ENCODE assay signal across 8 cellular contexts in the genomic region with DNA sequence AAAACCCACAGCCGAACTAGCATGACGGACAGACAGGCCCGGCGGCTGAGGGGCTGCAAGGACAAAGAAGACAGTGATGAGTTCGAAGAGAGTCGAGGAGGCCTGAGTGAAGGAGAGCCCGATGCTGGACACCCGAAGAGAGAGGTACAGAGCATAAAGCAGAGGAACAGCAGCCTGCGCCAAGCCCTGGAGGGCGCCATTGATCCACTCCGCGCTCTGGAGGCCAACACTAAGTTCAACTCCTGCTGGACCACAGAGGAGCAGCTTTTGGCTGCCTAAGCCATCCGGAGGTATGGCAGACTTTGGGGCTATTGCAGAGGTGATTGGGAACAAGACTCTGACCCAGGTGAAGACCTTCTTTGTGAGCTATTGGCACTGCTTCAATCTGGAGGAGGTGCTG. TPM values are rescaled to one million over a fixed set of nuclear protein-coding genes. Genes with fewer than 3 reads are reported as not detected.
DNase-seq lines count a peak whose midpoint lies in the region; ATAC-seq, FAIRE-seq and TF ChIP-seq lines count a peak whose summit lies in the region.

No MANE protein-coding gene starts in this region.

- TF ChIP-seq CTCF in BJ (IDR thresholded peaks at IDR 0.05; ENCODE audit: insufficient read depth, low read depth, low read length) = peak; percentile 28
- TF ChIP-seq CTCF in HCT116 (IDR thresholded peaks at IDR 0.05 in 2 of 3, conservative IDR thresholded peaks at IDR 0.05 in 1 of 3; ENCODE audit: borderline replicate concordance in 1 of 3, insufficient read depth in 1 of 3, low read depth in 2 of 3, low read length in 2 of 3) = peak; percentile 53 to 61 (median 59); a peak in 5 of 6 replicates
- peak; percentile 89 to 91 (median 90) for TF ChIP-seq CTCF in H1 (IDR thresholded peaks at IDR 0.05; ENCODE audit: control extremely low read depth in 1 of 3, insufficient read depth in 1 of 3, low read depth in 1 of 3, low read length in 3 of 3)

- H3K79me1 ChIP-seq in H1 (ENCODE audit: low read depth, low read length) = no peaks in the 10 kb centered on the region

- TF ChIP-seq RAD21 in HCT116 (IDR thresholded peaks at IDR 0.05; ENCODE audit: low read depth) (peak; percentile 76), H1 (IDR thresholded peaks at IDR 0.05 in 1 of 2, conservative IDR thresholded peaks at IDR 0.05 in 1 of 2; ENCODE audit: low read depth in 2 of 2, low read length in 2 of 2) (peak; percentile 93 to 96)

- H3K56ac ChIP-seq in H1 (replicated peaks; ENCODE audit: insufficient read length, low read depth, low read length) = no peak overlapping the region

- H4K91ac ChIP-seq in H1 (replicated peaks; ENCODE audit: insufficient read length, low read length) = no peak overlapping the region

- H4K5ac ChIP-seq in H1 (ENCODE audit: insufficient read length, low read depth, low read length) = no peak overlapping the region

- H3K4ac ChIP-seq in H1 (replicated peaks; ENCODE audit: insufficient read length, low read depth, low read length) = no peak overlapping the region

- H2AK5ac ChIP-seq in H1 (ENCODE audit: low read depth, low read length) = no peak overlapping the region

- WGBS in H1 (ENCODE audit: extremely low coverage in 1 of 2, insufficient coverage in 1 of 2, insufficient read length in 1 of 2, insufficient replicate concordance in 2 of 2, low coverage in 1 of 2, low lambda C conversion rate in 2 of 2, missing lambda C conversion rate in 1 of 2), 2 experiments = 69% methylated on average over 13 of the region's 13 CpGs; no CpG with 5 or more reads in 1 of the 2 experiments

- no peak overlapping the region for H3K14ac ChIP-seq in H1 (ENCODE audit: insufficient read length)

- H3K27ac ChIP-seq in HCT116 (ENCODE audit: low read depth, low read length) (no peak overlapping the region), H1 (ENCODE audit: low read depth, low read length) (no peak overlapping the region)

- CTCF ChIA-PET in BJ (lab: Yijun Ruan, JAX) (no interaction called here), HCT116 (lab: Charles Lee) (interaction anchor here (1.0 kb wide), 1 partner anchor 404 kb away, joined by 3 read pairs; no protein-coding TSS in a partner anchor), H1 (lab: Charles Lee; ENCODE audit: partially characterized antibody) (interaction anchor here (0.6 to 7.9 kb wide), 17 partner anchors 11 to 394 kb away, joined by 3 to 80 read pairs (median 4); no protein-coding TSS in a partner anchor)

- no peak overlapping the region for H2BK20ac ChIP-seq in H1 (ENCODE audit: low read length)

- H3K9ac ChIP-seq in HCT116 (ENCODE audit: low read length) = no peak overlapping the region
- H3K9ac ChIP-seq in H1 (replicated peaks in 1 of 4; ENCODE audit: extremely low read depth in 1 of 4, low read depth in 3 of 4, low read length in 3 of 4) = no peak overlapping the region

- POLR2A ChIA-PET in BJ (lab: Charles Lee) (no interaction called here), HCT116 (lab: Charles Lee) (no interaction called here), H1 (lab: Charles Lee; ENCODE audit: partially characterized antibody) (interaction anchor here (1.0 kb wide), 1 partner anchor 394 kb away, joined by 3 read pairs; no protein-coding TSS in a partner anchor)

- no peak for TF ChIP-seq POLR2A in HCT116 (IDR thresholded peaks at IDR 0.05; ENCODE audit: borderline replicate concordance, extremely low read depth, insufficient read depth, insufficient read length)
- TF ChIP-seq POLR2A in H1 (IDR thresholded peaks at IDR 0.05; ENCODE audit: control extremely low read depth in 1 of 2, low read depth in 2 of 2, low read length in 2 of 2) = no peak

- H3K4me3 ChIP-seq in BJ (ENCODE audit: low read depth, low read length) (no peak overlapping the region), HCT116 (replicated peaks in 1 of 2; ENCODE audit: low read depth in 1 of 2, low read length in 2 of 2) (no peak overlapping the region), H1 (ENCODE audit: extremely low read depth in 1 of 4, insufficient read depth in 2 of 4, low read depth in 3 of 4, low read length in 4 of 4) (no peak overlapping the region)

- no peak overlapping the region for H3K18ac ChIP-seq in H1 (ENCODE audit: extremely low read depth, low read length)

- H2BK120ac ChIP-seq in H1 (replicated peaks; ENCODE audit: low read depth, low read length) = no peak overlapping the region

- H3K23me2 ChIP-seq in H1 (ENCODE audit: low read depth, low read length) = no peaks in the 10 kb centered on the region

- no peak overlapping the region for H3K4me2 ChIP-seq in HCT116 (ENCODE audit: low read length)
- no peak overlapping the region for H3K4me2 ChIP-seq in H1 (ENCODE audit: insufficient read depth in 1 of 2, low read depth in 2 of 2, low read length in 2 of 2)

- no TSS peak for BruUV-seq in HCT116 (replicated peaks; lab: Mats Ljungman, UMichigan)

- no peaks in the 10 kb centered on the region for H4K20me1 ChIP-seq in HCT116 (ENCODE audit: insufficient read depth)
- H4K20me1 ChIP-seq in H1 (replicated peaks in 1 of 2; ENCODE audit: control insufficient read depth in 1 of 2, insufficient read depth in 2 of 2, low read length in 2 of 2) = no peaks in the 10 kb centered on the region

- H3K23ac ChIP-seq in H1 (ENCODE audit: insufficient read length) = no peak overlapping the region

- intact Hi-C loops in HCT116 (cut with micrococcal nuclease) = loop anchor here (1.0 kb wide), 1 partner anchor 393 kb away; no protein-coding TSS in a partner anchor

- no peak overlapping the region for H2BK12ac ChIP-seq in H1 (ENCODE audit: low read depth, low read length)

- H3K36me3 ChIP-seq in BJ (ENCODE audit: control insufficient read depth, insufficient read depth, low read length) (no peaks in the 10 kb centered on the region), HCT116 (ENCODE audit: control insufficient read depth in 1 of 2, insufficient read depth in 2 of 2, low read length in 2 of 2) (no peaks in the 10 kb centered on the region), H1 (ENCODE audit: control insufficient read depth in 2 of 4, insufficient read depth in 4 of 4, low read length in 3 of 4) (no peaks in the 10 kb centered on the region)

- H3K27me3 ChIP-seq in BJ (ENCODE audit: control insufficient read depth, insufficient read depth, low read length) (peaks cover 9% of the 10 kb centered on the region), HCT116 (ENCODE audit: insufficient read depth, low read length) (no peaks in the 10 kb centered on the region), H1 (replicated peaks in 1 of 4; ENCODE audit: control insufficient read depth in 3 of 4, extremely low read depth in 1 of 4, insufficient read depth in 3 of 4, low read length in 3 of 4) (peaks cover 0 to 5% (median 0%) of the 10 kb centered on the region in 4 experiments; a peak in 4 of 7 replicates)

- FAIRE-seq in H1 (lab: Jason Lieb, UNC) = no peak
- FAIRE-seq in RCC 7860 (lab: Jason Lieb, UNC) = no peak

- no peaks in the 10 kb centered on the region for H3K9me2 ChIP-seq in HCT116 (ENCODE audit: insufficient read depth)

- H2AFZ ChIP-seq in HCT116 (ENCODE audit: low read depth, low read length, poor library complexity, severe bottlenecking) = no peak overlapping the region
- H2AFZ ChIP-seq in H1 (ENCODE audit: low read length) = no peak overlapping the region

- H3K79me2 ChIP-seq in HCT116 (ENCODE audit: insufficient read depth, low read length) (no peaks in the 10 kb centered on the region), H1 (ENCODE audit: control insufficient read depth in 1 of 2, insufficient read depth in 2 of 2, low read length in 2 of 2) (no peaks in the 10 kb centered on the region)

- ATAC-seq in HCT116 = peak; percentile 91
- ATAC-seq in activated CD4-positive, CD25-positive, alpha-beta regulatory T cell treated with anti-CD3 and anti-CD28 coated beads, Interleukin-2, amount 50 U/mL, for 24 hours = peak; percentile 72 to 81
- no peak for ATAC-seq in GM21825 (IDR thresholded peaks at IDR 0.05; ENCODE audit: unreplicated experiment)

- no peak overlapping the region for H4K8ac ChIP-seq in H1 (ENCODE audit: extremely low read depth, insufficient read depth, low read length)

- no peak overlapping the region for H2BK5ac ChIP-seq in H1 (ENCODE audit: low read depth, low read length)

- H3K9me3 ChIP-seq in HCT116 (ENCODE audit: control insufficient read depth in 1 of 2, insufficient read depth in 1 of 2, low read depth in 1 of 2, low read length in 2 of 2) = no peaks in the 10 kb centered on the region
- no peaks in the 10 kb centered on the region for H3K9me3 ChIP-seq in H1 (ENCODE audit: insufficient read depth in 2 of 2, low read depth in 1 of 2, low read length in 1 of 2)

- H2BK15ac ChIP-seq in H1 (ENCODE audit: low read length) = no peak overlapping the region

- H3K4me1 ChIP-seq in HCT116 (ENCODE audit: control insufficient read depth in 1 of 2, insufficient read depth in 2 of 2, low read length in 2 of 2) = no peaks in the 10 kb centered on the region
- no peaks in the 10 kb centered on the region; a peak in 1 of 7 replicates for H3K4me1 ChIP-seq in H1 (replicated peaks in 1 of 4; ENCODE audit: control insufficient read depth in 3 of 4, insufficient read depth in 4 of 4, low read length in 3 of 4)

- DNase-seq in BJ (ENCODE audit: low read depth) (no peak), HCT116 (ENCODE audit: low read depth, low spot score) (peak; percentile 19), H1 (ENCODE audit: low read depth in 1 of 2, low spot score in 2 of 2) (peak; percentile 54 to 71), RCC 7860 (ENCODE audit: low spot score) (no peak), cortex of kidney (lab: John Stamatoyannopoulos, UW) (no peak)
- DNase-seq in stimulated activated CD4-positive, alpha-beta T cell treated with anti-CD3 and anti-CD28 coated beads, Interleukin-4, amount 100 ng/mL, for 48 hours (ENCODE audit: low read depth in 2 of 2) = peak; percentile 43 to 47

- TF ChIP-seq EP300 in H1 (IDR thresholded peaks at IDR 0.05; ENCODE audit: borderline replicate concordance in 1 of 2, low read depth in 2 of 2, low read length in 2 of 2) = no peak

- RAD21 ChIA-PET in HCT116 (lab: Charles Lee; ENCODE audit: low non-redundant PET in 1 of 2, low total read pairs in 2 of 2, uncharacterized antibody in 2 of 2, unreplicated experiment in 2 of 2) = no interaction called here

TF ChIP-seq in HCT116, 20 proteins besides CTCF, POLR2A, EP300 and RAD21 (continues in another document):
- no peak for TF ChIP-seq CBX3 (IDR thresholded peaks at IDR 0.05; ENCODE audit: low read depth)

TF ChIP-seq in H1, 55 proteins besides CTCF, POLR2A, EP300 and RAD21 (continues in another document):
- TF ChIP-seq ASH2L (IDR thresholded peaks at IDR 0.05; ENCODE audit: low read length) = no peak

RNA-seq across cellular contexts. Expression of a gene that starts 7.8 kb away (rescaled TPM):
- polyA plus RNA-seq in BJ (2011; rRNA removed) = 2.2 and 3.4 TPM in 2 replicates
- 3.9 and 5.8 TPM in 2 replicates for polyA minus RNA-seq in BJ (2011; rRNA and poly(A)+ RNA removed)
- total RNA-seq in HCT116 (2021; ENCODE audit: unreplicated experiment) = 0.25 TPM
- 0.27 and 0.44 TPM in 2 replicates for polyA plus RNA-seq in HCT116 (2012)
- 1.3 and 2.0 TPM in 2 replicates for total RNA-seq in H1 (2021; fragmentation: NEBNext Ultra II Directional; extraction: Animal tissue kit (Norgen Biotek cat#: 25700))
- 0.83 and 0.86 TPM in 2 replicates for polyA plus RNA-seq in H1 (2011; rRNA removed)
- 0.80 TPM for polyA plus RNA-seq in H1 (2011; cell fraction: cytosol; rRNA removed)
- polyA plus RNA-seq in H1 (2011; cell fraction: nucleus; rRNA removed) = 1.4 TPM
- polyA plus RNA-seq in H1 (2012, experiment 1 of 2) = 1.6 to 2.5 TPM (median 1.8 TPM) in 4 replicates
- polyA plus RNA-seq in H1 (2012, experiment 2 of 2) = 0.08 TPM
- polyA plus RNA-seq in H1 (2013, experiment 1 of 2) = 1.2 TPM
- polyA plus RNA-seq in H1 (2013, experiment 2 of 2) = 1.1 TPM
- polyA minus RNA-seq in H1 (2011; rRNA and poly(A)+ RNA removed) = 3.0 and 5.2 TPM in 2 replicates
- 0.81 TPM for polyA minus RNA-seq in H1 (2011; cell fraction: cytosol; rRNA and poly(A)+ RNA removed)
- polyA minus RNA-seq in H1 (2011; cell fraction: nucleus; rRNA and poly(A)+ RNA removed) = 6.7 TPM

Comparison
In these comparisons a context has a peak if more than half of its experiments do, and no peak if none do; other contexts are left out.
1. DNase-seq: peak in HCT116 (single experiment), H1 (2 of 2) and stimulated activated CD4-positive, alpha-beta T cell treated with anti-CD3 and anti-CD28 coated beads, Interleukin-4, amount 100 ng/mL, for 48 hours (2 of 2); none in BJ (single experiment), RCC 7860 (single experiment) and cortex of kidney (single experiment).
2. CTCF ChIP-seq: peak in every context shown above with its lines; median percentile 90 in H1; 59 in HCT116; 28 in BJ.